In the genomic region with DNA sequence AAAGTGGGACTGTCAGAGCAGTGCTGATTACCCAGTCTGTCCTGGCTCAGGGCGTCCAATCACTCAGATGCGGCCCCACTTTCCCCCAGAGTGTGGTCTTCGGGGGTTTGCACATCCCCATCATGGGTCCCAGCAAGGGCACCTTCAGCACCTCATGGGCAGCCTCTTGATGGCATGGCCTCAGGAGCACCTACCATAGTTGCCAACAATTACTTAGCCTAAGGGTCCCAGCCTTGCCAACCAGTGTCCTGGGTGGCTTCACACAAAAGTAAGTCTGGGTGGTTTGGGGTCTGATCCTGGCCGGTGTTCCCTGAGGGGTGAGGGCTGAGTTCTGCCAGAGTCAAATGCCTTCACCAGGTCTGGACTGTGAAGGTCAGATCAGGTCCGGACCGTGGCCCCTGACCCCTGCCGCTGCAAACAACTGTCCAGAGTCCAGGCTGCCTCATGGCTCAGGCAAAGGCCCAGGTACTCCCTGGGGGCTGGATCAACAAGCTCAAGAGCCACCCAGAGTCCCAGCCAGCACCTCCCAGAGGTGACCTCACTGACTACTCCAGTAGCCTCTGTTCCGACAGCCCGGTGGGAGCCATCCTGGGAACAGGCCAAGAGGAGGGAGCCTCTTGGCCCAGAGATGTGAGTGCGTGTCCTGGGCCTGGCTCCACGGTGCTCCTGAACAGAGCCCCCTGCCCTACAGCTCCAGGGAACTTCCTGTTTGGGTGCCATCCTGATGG, we compare ENCODE assay signal across 1 cellular context.
A peak's percentile ranks its signal among the peaks of the same experiment; 100 is the strongest.
TF ChIP-seq lines count a peak whose summit lies in the region.

No MANE protein-coding gene starts in this region.

TF ChIP-seq in HepG2, 621 proteins besides CTCF, POLR2A, EP300 and RAD21 (continued from another document and continues in another):
- TF ChIP-seq NFATC3 (CRISPR knock-in tag; IDR thresholded peaks at IDR 0.05) (no peak), SALL1 (CRISPR knock-in tag; IDR thresholded peaks at IDR 0.05) (peak; percentile 81), ZZZ3 (CRISPR knock-in tag; IDR thresholded peaks at IDR 0.05; ENCODE audit: borderline replicate concordance) (no peak), ZNF468 (CRISPR knock-in tag; IDR thresholded peaks at IDR 0.05) (no peak), ZNF34 (CRISPR knock-in tag; IDR thresholded peaks at IDR 0.05; ENCODE audit: borderline replicate concordance) (no peak), SP5 (CRISPR knock-in tag; IDR thresholded peaks at IDR 0.05; ENCODE audit: borderline replicate concordance, low read depth) (peak; percentile 15; the same call in 1 of the 2 replicates), KLF9 (CRISPR knock-in tag; IDR thresholded peaks at IDR 0.05; ENCODE audit: low read depth) (no peak), ELF3 (CRISPR knock-in tag; IDR thresholded peaks at IDR 0.05) (peak; percentile 36), ZNF746 (CRISPR knock-in tag; IDR thresholded peaks at IDR 0.05) (0 out of 2 replicates have a peak, but pooled peaks have one; percentile 37), ZNF737 (CRISPR knock-in tag; IDR thresholded peaks at IDR 0.05; ENCODE audit: borderline replicate concordance) (0 out of 2 replicates have a peak, but pooled peaks have one; percentile 50), ZNF550 (CRISPR knock-in tag; IDR thresholded peaks at IDR 0.05; ENCODE audit: borderline replicate concordance) (no peak), GTF3A (CRISPR knock-in tag; conservative IDR thresholded peaks at IDR 0.05) (no peak), HCFC1 (IDR thresholded peaks at IDR 0.05; ENCODE audit: low read depth, low read length) (no peak), GMEB2 (CRISPR knock-in tag; IDR thresholded peaks at IDR 0.05; ENCODE audit: low read depth) (no peak), KMT2B (CRISPR knock-in tag; IDR thresholded peaks at IDR 0.05) (no peak), ZNF12 (CRISPR knock-in tag; IDR thresholded peaks at IDR 0.05) (no peak), ZNF749 (CRISPR knock-in tag; IDR thresholded peaks at IDR 0.05; ENCODE audit: borderline replicate concordance) (no peak), NR0B2 (CRISPR knock-in tag; IDR thresholded peaks at IDR 0.05) (0 out of 2 replicates have a peak, but pooled peaks have one; percentile 19), KAT8 (CRISPR knock-in tag; IDR thresholded peaks at IDR 0.05) (peak; percentile 44; the same call in 1 of the 2 replicates), CCAR2 (optimal IDR thresholded peaks at IDR 0.05; ENCODE audit: low read depth, low read length) (no peak), ZNF572 (CRISPR knock-in tag; IDR thresholded peaks at IDR 0.05) (no peak), ZXDC (CRISPR knock-in tag; IDR thresholded peaks at IDR 0.05) (no peak), ZNF263 (CRISPR knock-in tag; IDR thresholded peaks at IDR 0.05) (peak; percentile 76), MED1 (CRISPR knock-in tag; IDR thresholded peaks at IDR 0.05) (peak; percentile 82), ZKSCAN8 (CRISPR knock-in tag; IDR thresholded peaks at IDR 0.05; ENCODE audit: borderline replicate concordance) (0 out of 2 replicates have a peak, but pooled peaks have one; percentile 25), ATM (IDR thresholded peaks at IDR 0.05; ENCODE audit: borderline replicate concordance) (no peak), ERF (CRISPR knock-in tag; IDR thresholded peaks at IDR 0.05) (0 out of 2 replicates have a peak, but pooled peaks have one; percentile 24)
- TF ChIP-seq, protein P1, sequence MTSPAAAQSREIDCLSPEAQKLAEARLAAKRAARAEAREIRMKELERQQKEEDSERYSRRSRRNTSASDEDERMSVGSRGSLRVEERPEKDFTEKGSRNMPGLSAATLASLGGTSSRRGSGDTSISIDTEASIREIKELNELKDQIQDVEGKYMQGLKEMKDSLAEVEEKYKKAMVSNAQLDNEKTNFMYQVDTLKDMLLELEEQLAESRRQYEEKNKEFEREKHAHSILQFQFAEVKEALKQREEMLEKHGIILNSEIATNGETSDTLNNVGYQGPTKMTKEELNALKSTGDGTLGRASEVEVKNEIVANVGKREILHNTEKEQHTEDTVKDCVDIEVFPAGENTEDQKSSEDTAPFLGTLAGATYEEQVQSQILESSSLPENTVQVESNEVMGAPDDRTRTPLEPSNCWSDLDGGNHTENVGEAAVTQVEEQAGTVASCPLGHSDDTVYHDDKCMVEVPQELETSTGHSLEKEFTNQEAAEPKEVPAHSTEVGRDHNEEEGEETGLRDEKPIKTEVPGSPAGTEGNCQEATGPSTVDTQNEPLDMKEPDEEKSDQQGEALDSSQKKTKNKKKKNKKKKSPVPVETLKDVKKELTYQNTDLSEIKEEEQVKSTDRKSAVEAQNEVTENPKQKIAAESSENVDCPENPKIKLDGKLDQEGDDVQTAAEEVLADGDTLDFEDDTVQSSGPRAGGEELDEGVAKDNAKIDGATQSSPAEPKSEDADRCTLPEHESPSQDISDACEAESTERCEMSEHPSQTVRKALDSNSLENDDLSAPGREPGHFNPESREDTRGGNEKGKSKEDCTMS (CRISPR knock-in tag; conservative IDR thresholded peaks at IDR 0.05), result no peak
- TF ChIP-seq, protein P2, sequence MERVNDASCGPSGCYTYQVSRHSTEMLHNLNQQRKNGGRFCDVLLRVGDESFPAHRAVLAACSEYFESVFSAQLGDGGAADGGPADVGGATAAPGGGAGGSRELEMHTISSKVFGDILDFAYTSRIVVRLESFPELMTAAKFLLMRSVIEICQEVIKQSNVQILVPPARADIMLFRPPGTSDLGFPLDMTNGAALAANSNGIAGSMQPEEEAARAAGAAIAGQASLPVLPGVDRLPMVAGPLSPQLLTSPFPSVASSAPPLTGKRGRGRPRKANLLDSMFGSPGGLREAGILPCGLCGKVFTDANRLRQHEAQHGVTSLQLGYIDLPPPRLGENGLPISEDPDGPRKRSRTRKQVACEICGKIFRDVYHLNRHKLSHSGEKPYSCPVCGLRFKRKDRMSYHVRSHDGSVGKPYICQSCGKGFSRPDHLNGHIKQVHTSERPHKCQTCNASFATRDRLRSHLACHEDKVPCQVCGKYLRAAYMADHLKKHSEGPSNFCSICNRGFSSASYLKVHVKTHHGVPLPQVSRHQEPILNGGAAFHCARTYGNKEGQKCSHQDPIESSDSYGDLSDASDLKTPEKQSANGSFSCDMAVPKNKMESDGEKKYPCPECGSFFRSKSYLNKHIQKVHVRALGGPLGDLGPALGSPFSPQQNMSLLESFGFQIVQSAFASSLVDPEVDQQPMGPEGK (CRISPR knock-in tag; IDR thresholded peaks at IDR 0.05), result peak; percentile 84
- TF ChIP-seq, protein P3, sequence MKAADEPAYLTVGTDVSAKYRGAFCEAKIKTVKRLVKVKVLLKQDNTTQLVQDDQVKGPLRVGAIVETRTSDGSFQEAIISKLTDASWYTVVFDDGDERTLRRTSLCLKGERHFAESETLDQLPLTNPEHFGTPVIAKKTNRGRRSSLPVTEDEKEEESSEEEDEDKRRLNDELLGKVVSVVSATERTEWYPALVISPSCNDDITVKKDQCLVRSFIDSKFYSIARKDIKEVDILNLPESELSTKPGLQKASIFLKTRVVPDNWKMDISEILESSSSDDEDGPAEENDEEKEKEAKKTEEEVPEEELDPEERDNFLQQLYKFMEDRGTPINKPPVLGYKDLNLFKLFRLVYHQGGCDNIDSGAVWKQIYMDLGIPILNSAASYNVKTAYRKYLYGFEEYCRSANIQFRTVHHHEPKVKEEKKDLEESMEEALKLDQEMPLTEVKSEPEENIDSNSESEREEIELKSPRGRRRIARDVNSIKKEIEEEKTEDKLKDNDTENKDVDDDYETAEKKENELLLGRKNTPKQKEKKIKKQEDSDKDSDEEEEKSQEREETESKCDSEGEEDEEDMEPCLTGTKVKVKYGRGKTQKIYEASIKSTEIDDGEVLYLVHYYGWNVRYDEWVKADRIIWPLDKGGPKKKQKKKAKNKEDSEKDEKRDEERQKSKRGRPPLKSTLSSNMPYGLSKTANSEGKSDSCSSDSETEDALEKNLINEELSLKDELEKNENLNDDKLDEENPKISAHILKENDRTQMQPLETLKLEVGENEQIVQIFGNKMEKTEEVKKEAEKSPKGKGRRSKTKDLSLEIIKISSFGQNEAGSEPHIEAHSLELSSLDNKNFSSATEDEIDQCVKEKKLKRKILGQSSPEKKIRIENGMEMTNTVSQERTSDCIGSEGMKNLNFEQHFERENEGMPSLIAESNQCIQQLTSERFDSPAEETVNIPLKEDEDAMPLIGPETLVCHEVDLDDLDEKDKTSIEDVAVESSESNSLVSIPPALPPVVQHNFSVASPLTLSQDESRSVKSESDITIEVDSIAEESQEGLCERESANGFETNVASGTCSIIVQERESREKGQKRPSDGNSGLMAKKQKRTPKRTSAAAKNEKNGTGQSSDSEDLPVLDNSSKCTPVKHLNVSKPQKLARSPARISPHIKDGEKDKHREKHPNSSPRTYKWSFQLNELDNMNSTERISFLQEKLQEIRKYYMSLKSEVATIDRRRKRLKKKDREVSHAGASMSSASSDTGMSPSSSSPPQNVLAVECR (CRISPR knock-in tag; IDR thresholded peaks at IDR 0.05; ENCODE audit: borderline replicate concordance), result peak; percentile 3; the same call in 1 of the 2 replicates
- TF ChIP-seq, protein P4, sequence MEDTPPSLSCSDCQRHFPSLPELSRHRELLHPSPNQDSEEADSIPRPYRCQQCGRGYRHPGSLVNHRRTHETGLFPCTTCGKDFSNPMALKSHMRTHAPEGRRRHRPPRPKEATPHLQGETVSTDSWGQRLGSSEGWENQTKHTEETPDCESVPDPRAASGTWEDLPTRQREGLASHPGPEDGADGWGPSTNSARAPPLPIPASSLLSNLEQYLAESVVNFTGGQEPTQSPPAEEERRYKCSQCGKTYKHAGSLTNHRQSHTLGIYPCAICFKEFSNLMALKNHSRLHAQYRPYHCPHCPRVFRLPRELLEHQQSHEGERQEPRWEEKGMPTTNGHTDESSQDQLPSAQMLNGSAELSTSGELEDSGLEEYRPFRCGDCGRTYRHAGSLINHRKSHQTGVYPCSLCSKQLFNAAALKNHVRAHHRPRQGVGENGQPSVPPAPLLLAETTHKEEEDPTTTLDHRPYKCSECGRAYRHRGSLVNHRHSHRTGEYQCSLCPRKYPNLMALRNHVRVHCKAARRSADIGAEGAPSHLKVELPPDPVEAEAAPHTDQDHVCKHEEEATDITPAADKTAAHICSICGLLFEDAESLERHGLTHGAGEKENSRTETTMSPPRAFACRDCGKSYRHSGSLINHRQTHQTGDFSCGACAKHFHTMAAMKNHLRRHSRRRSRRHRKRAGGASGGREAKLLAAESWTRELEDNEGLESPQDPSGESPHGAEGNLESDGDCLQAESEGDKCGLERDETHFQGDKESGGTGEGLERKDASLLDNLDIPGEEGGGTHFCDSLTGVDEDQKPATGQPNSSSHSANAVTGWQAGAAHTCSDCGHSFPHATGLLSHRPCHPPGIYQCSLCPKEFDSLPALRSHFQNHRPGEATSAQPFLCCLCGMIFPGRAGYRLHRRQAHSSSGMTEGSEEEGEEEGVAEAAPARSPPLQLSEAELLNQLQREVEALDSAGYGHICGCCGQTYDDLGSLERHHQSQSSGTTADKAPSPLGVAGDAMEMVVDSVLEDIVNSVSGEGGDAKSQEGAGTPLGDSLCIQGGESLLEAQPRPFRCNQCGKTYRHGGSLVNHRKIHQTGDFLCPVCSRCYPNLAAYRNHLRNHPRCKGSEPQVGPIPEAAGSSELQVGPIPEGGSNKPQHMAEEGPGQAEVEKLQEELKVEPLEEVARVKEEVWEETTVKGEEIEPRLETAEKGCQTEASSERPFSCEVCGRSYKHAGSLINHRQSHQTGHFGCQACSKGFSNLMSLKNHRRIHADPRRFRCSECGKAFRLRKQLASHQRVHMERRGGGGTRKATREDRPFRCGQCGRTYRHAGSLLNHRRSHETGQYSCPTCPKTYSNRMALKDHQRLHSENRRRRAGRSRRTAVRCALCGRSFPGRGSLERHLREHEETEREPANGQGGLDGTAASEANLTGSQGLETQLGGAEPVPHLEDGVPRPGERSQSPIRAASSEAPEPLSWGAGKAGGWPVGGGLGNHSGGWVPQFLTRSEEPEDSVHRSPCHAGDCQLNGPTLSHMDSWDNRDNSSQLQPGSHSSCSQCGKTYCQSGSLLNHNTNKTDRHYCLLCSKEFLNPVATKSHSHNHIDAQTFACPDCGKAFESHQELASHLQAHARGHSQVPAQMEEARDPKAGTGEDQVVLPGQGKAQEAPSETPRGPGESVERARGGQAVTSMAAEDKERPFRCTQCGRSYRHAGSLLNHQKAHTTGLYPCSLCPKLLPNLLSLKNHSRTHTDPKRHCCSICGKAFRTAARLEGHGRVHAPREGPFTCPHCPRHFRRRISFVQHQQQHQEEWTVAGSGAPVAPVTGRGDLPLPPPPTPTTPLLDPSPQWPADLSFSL (CRISPR knock-in tag; IDR thresholded peaks at IDR 0.05), result no peak
- TF ChIP-seq, protein P5, sequence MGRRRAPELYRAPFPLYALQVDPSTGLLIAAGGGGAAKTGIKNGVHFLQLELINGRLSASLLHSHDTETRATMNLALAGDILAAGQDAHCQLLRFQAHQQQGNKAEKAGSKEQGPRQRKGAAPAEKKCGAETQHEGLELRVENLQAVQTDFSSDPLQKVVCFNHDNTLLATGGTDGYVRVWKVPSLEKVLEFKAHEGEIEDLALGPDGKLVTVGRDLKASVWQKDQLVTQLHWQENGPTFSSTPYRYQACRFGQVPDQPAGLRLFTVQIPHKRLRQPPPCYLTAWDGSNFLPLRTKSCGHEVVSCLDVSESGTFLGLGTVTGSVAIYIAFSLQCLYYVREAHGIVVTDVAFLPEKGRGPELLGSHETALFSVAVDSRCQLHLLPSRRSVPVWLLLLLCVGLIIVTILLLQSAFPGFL (CRISPR knock-in tag; IDR thresholded peaks at IDR 0.05), result no peak
